In genomic region chr2:217713395-217714267, GRCh38 we compare ENCODE assay signal across 1 cellular context.
A peak's percentile ranks its signal among the peaks of the same experiment; 100 is the strongest.
TF ChIP-seq lines count a peak whose summit lies in the region.

No MANE protein-coding gene starts in this region.

TF ChIP-seq in HepG2, 621 proteins besides CTCF, POLR2A, EP300 and RAD21 (continued from another document and continues in another):
- TF ChIP-seq UBTF (CRISPR knock-in tag; IDR thresholded peaks at IDR 0.05) = no peak
- TF ChIP-seq TBX3 (IDR thresholded peaks at IDR 0.05; ENCODE audit: borderline replicate concordance) = no peak
- TF ChIP-seq ZBTB42 (CRISPR knock-in tag; IDR thresholded peaks at IDR 0.05) = no peak
- no peak for TF ChIP-seq POLR2AphosphoS2 (IDR thresholded peaks at IDR 0.05; ENCODE audit: low read depth, low read length)
- no peak for TF ChIP-seq ZNF282 (IDR thresholded peaks at IDR 0.05; ENCODE audit: partially characterized antibody)
- no peak for TF ChIP-seq HES4 (CRISPR knock-in tag; IDR thresholded peaks at IDR 0.05; ENCODE audit: borderline replicate concordance)
- no peak for TF ChIP-seq ZNF512 (CRISPR knock-in tag; IDR thresholded peaks at IDR 0.05)
- TF ChIP-seq ZNF276 (CRISPR knock-in tag; IDR thresholded peaks at IDR 0.05; ENCODE audit: low read depth) = no peak
- TF ChIP-seq LCORL (IDR thresholded peaks at IDR 0.05) = no peak
- TF ChIP-seq LCORL (CRISPR knock-in tag; IDR thresholded peaks at IDR 0.05) = no peak
- no peak for TF ChIP-seq ZNF34 (CRISPR knock-in tag; IDR thresholded peaks at IDR 0.05; ENCODE audit: borderline replicate concordance)
- peak; percentile 61; the same call in 1 of the 2 replicates for TF ChIP-seq ZNF230 (CRISPR knock-in tag; IDR thresholded peaks at IDR 0.05)
- no peak for TF ChIP-seq NR2C2 (CRISPR knock-in tag; IDR thresholded peaks at IDR 0.05; ENCODE audit: borderline replicate concordance)
- TF ChIP-seq ZBTB37 (CRISPR knock-in tag; IDR thresholded peaks at IDR 0.05) = no peak
- TF ChIP-seq GPBP1L1 (CRISPR knock-in tag; IDR thresholded peaks at IDR 0.05) = no peak
- TF ChIP-seq NFYB (CRISPR knock-in tag; IDR thresholded peaks at IDR 0.05) = no peak
- 0 out of 2 replicates have a peak, but pooled peaks have one; percentile 10 for TF ChIP-seq FOXO1 (CRISPR knock-in tag; IDR thresholded peaks at IDR 0.05)
- TF ChIP-seq ZFP62 (CRISPR knock-in tag; IDR thresholded peaks at IDR 0.05) = no peak
- peak; percentile 87 for TF ChIP-seq SMC3 (IDR thresholded peaks at IDR 0.05; ENCODE audit: low read length)
- TF ChIP-seq ZNF878 (CRISPR knock-in tag; IDR thresholded peaks at IDR 0.05) = no peak
- no peak for TF ChIP-seq YEATS2 (CRISPR knock-in tag; IDR thresholded peaks at IDR 0.05; ENCODE audit: borderline replicate concordance)
- TF ChIP-seq ZNF776 (CRISPR knock-in tag; IDR thresholded peaks at IDR 0.05) = no peak
- TF ChIP-seq IRF2 (CRISPR knock-in tag; IDR thresholded peaks at IDR 0.05) = no peak
- 0 out of 2 replicates have a peak, but pooled peaks have one; percentile 19 for TF ChIP-seq MIER2 (CRISPR knock-in tag; IDR thresholded peaks at IDR 0.05)
- no peak for TF ChIP-seq GRHL1 (CRISPR knock-in tag; conservative IDR thresholded peaks at IDR 0.05)
- TF ChIP-seq ZNF577 (CRISPR knock-in tag; IDR thresholded peaks at IDR 0.05; ENCODE audit: borderline replicate concordance, low read depth) = no peak
- no peak for TF ChIP-seq ISX (CRISPR knock-in tag; conservative IDR thresholded peaks at IDR 0.05)
- no peak for TF ChIP-seq CBX1 (IDR thresholded peaks at IDR 0.05; ENCODE audit: low read depth)
- TF ChIP-seq ZNF598 (CRISPR knock-in tag; IDR thresholded peaks at IDR 0.05; ENCODE audit: borderline replicate concordance) = no peak
- no peak for TF ChIP-seq ZNF670 (CRISPR knock-in tag; IDR thresholded peaks at IDR 0.05; ENCODE audit: borderline replicate concordance)
- no peak for TF ChIP-seq ZNF780A (CRISPR knock-in tag; IDR thresholded peaks at IDR 0.05)
- 0 out of 2 replicates have a peak, but pooled peaks have one; percentile 30 for TF ChIP-seq ZNF264 (CRISPR knock-in tag; IDR thresholded peaks at IDR 0.05)
- no peak for TF ChIP-seq MYPOP (CRISPR knock-in tag; IDR thresholded peaks at IDR 0.05)
- TF ChIP-seq GATA4 (IDR thresholded peaks at IDR 0.05; ENCODE audit: borderline replicate concordance, low read depth) = no peak
- no peak for TF ChIP-seq GPN1 (CRISPR knock-in tag; IDR thresholded peaks at IDR 0.05; ENCODE audit: borderline replicate concordance)
- TF ChIP-seq MXD4 (CRISPR knock-in tag; IDR thresholded peaks at IDR 0.05) = peak; percentile 40; the same call in 1 of the 2 replicates
- no peak for TF ChIP-seq ZNF614 (CRISPR knock-in tag; IDR thresholded peaks at IDR 0.05; ENCODE audit: borderline replicate concordance)
- TF ChIP-seq ZBTB44 (CRISPR knock-in tag; IDR thresholded peaks at IDR 0.05) = no peak
- TF ChIP-seq IKZF5 (CRISPR knock-in tag; IDR thresholded peaks at IDR 0.05) = no peak
- no peak for TF ChIP-seq ZNF652 (CRISPR knock-in tag; IDR thresholded peaks at IDR 0.05; ENCODE audit: borderline replicate concordance, low read depth)
- TF ChIP-seq ZNF547 (CRISPR knock-in tag; IDR thresholded peaks at IDR 0.05) = no peak
- no peak for TF ChIP-seq HCFC1 (IDR thresholded peaks at IDR 0.05; ENCODE audit: low read depth, low read length)
- no peak for TF ChIP-seq CC2D1A (CRISPR knock-in tag; IDR thresholded peaks at IDR 0.05)
- 0 out of 2 replicates have a peak, but pooled peaks have one; percentile 32 for TF ChIP-seq ZNF501 (CRISPR knock-in tag; IDR thresholded peaks at IDR 0.05)
- TF ChIP-seq ZNF562 (CRISPR knock-in tag; IDR thresholded peaks at IDR 0.05; ENCODE audit: borderline replicate concordance) = no peak
